27 cellular contexts compared by ENCODE assay signal in genomic region chr12:53735556-53735955, GRCh38. TPM values are rescaled to one million over a fixed set of nuclear protein-coding genes. Genes with fewer than 3 reads are reported as not detected.
DNase-seq lines count a peak whose midpoint lies in the region; ATAC-seq lines count a peak whose summit lies in the region.
"Had no signal": no experiment of that assay in that cellular context is flagged by ENCODE, and none has a peak within 500 bp of the region (broad histone marks: within the 10 kb centered on the region; RNA-seq: fewer than 3 reads in every experiment).

No MANE protein-coding gene starts in this region.

- peak overlapping the region; percentile 56 for H3K18ac ChIP-seq in neuronal stem cell (ENCODE audit: low read length)

- H3K4me3 ChIP-seq in neuronal stem cell (ENCODE audit: low read length in 2 of 2), result peak overlapping the region in 1 of 2 donors; percentile 7
- H3K4me3 ChIP-seq: BLaER1 treated with 17β-estradiol and CSF1 and Interleukin-3, amounts not matched to agents 10 nM and 100 nM; SJCRH30 had no signal

- H2BK15ac ChIP-seq in neuronal stem cell (ENCODE audit: low read length), result peak overlapping the region; percentile 71

- H3K9me3 ChIP-seq in neuronal stem cell (replicated peaks in 1 of 2; ENCODE audit: control insufficient read depth in 2 of 2, insufficient read depth in 1 of 2, low read depth in 1 of 2, low read length in 2 of 2), result no peaks in the 10 kb centered on the region
- H3K9me3 ChIP-seq: BLaER1 treated with 17β-estradiol and CSF1 and Interleukin-3, amounts not matched to agents 10 nM and 100 nM; SJCRH30 had no signal

- no peak overlapping the region for H2AFZ ChIP-seq in neuronal stem cell (ENCODE audit: low read length)

- H2BK12ac ChIP-seq in neuronal stem cell (ENCODE audit: low read length), result peak overlapping the region; percentile 18

- no peaks in the 10 kb centered on the region for H3K79me1 ChIP-seq in neuronal stem cell (ENCODE audit: low read depth, low read length)

- H3K9me3 Mint-ChIP-seq in natural killer cell treated with Interleukin-12 subunit alpha and Interleukin-12 subunit beta and Interleukin-15 and Interleukin-18, amount 100 ng/mL, for 72 hours, result no peaks in the 10 kb centered on the region
- H3K9me3 Mint-ChIP-seq: activated CD4-positive, alpha-beta memory T cell treated with anti-CD3 and anti-CD28 coated beads for 36 hours; activated naive CD8-positive, alpha-beta T cell treated with anti-CD3 and anti-CD28 coated beads, Interleukin-2, amount 10 ng/mL, durations not matched to agents 7 days and 5 days; effector memory CD8-positive, alpha-beta T cell had no signal

- no peak overlapping the region for H3K4me3 Mint-ChIP-seq in natural killer cell treated with Interleukin-12 subunit alpha and Interleukin-12 subunit beta and Interleukin-15 and Interleukin-18, amount 100 ng/mL, for 72 hours
- H3K4me3 Mint-ChIP-seq: activated CD4-positive, alpha-beta memory T cell treated with anti-CD3 and anti-CD28 coated beads for 36 hours; activated naive CD8-positive, alpha-beta T cell treated with anti-CD3 and anti-CD28 coated beads, Interleukin-2, amount 10 ng/mL, durations not matched to agents 7 days and 5 days; effector memory CD8-positive, alpha-beta T cell had no signal

- peak overlapping the region; percentile 53 for H3K4ac ChIP-seq in neuronal stem cell (ENCODE audit: low read length)

- peak overlapping the region; percentile 92 for H2AK5ac ChIP-seq in neuronal stem cell (ENCODE audit: low read depth, low read length)

- H3K23ac ChIP-seq in neuronal stem cell (ENCODE audit: low read depth, low read length, poor library complexity), result no peak overlapping the region

- ATAC-seq in natural killer cell treated with Interleukin-12 subunit alpha and Interleukin-12 subunit beta and Interleukin-15 and Interleukin-18, amount 100 ng/mL, for 72 hours, result no peak
- ATAC-seq: effector memory CD8-positive, alpha-beta T cell; esophagus mucosa; foreskin keratinocyte; Panc1 had no signal

- no peak overlapping the region for H3K14ac ChIP-seq in neuronal stem cell (ENCODE audit: low read length)

- H3K4me1 Mint-ChIP-seq in natural killer cell treated with Interleukin-12 subunit alpha and Interleukin-12 subunit beta and Interleukin-15 and Interleukin-18, amount 100 ng/mL, for 72 hours (ENCODE audit: low read depth in 2 of 2), result peaks cover 9 to 10% of the 10 kb centered on the region in 2 donors

- no peak overlapping the region for H3K9ac ChIP-seq in neuronal stem cell (ENCODE audit: low read depth, low read length, poor library complexity)
- H3K9ac ChIP-seq: BLaER1 treated with 17β-estradiol and CSF1 and Interleukin-3, amounts not matched to agents 10 nM and 100 nM had no signal

- H4K8ac ChIP-seq in neuronal stem cell (ENCODE audit: low read depth, low read length), result no peak overlapping the region

- no peak overlapping the region for H3K27ac ChIP-seq in neuronal stem cell (replicated peaks; ENCODE audit: low read length)
- H3K27ac ChIP-seq: BLaER1 treated with 17β-estradiol and CSF1 and Interleukin-3, amounts not matched to agents 10 nM and 100 nM; foreskin keratinocyte; SJCRH30 had no signal

- no peak overlapping the region for H3K27ac Mint-ChIP-seq in natural killer cell treated with Interleukin-12 subunit alpha and Interleukin-12 subunit beta and Interleukin-15 and Interleukin-18, amount 100 ng/mL, for 72 hours
- H3K27ac Mint-ChIP-seq: activated CD4-positive, alpha-beta memory T cell treated with anti-CD3 and anti-CD28 coated beads for 36 hours; activated naive CD8-positive, alpha-beta T cell treated with anti-CD3 and anti-CD28 coated beads, Interleukin-2, amount 10 ng/mL, durations not matched to agents 7 days and 5 days; effector memory CD8-positive, alpha-beta T cell had no signal

- whole genome bisulfite sequencing in neuronal stem cell (ENCODE audit: extremely low coverage in 2 of 2, insufficient read length in 2 of 2, insufficient replicate concordance in 1 of 2), 2 donors, result no CpG with 5 or more reads among the region's 2 CpGs

- no peaks in the 10 kb centered on the region for H3K36me3 Mint-ChIP-seq in natural killer cell treated with Interleukin-12 subunit alpha and Interleukin-12 subunit beta and Interleukin-15 and Interleukin-18, amount 100 ng/mL, for 72 hours
- H3K36me3 Mint-ChIP-seq: activated CD4-positive, alpha-beta memory T cell treated with anti-CD3 and anti-CD28 coated beads for 36 hours; activated naive CD8-positive, alpha-beta T cell treated with anti-CD3 and anti-CD28 coated beads, Interleukin-2, amount 10 ng/mL, durations not matched to agents 7 days and 5 days had no signal

- H3K27me3 Mint-ChIP-seq in natural killer cell treated with Interleukin-12 subunit alpha and Interleukin-12 subunit beta and Interleukin-15 and Interleukin-18, amount 100 ng/mL, for 72 hours, result peaks cover 47 to 48% of the 10 kb centered on the region in 2 donors

- no peaks in the 10 kb centered on the region for H3K36me3 ChIP-seq in neuronal stem cell (replicated peaks in 1 of 2; ENCODE audit: control insufficient read depth in 2 of 2, insufficient read depth in 2 of 2, low read length in 2 of 2)
- H3K36me3 ChIP-seq: BLaER1 treated with 17β-estradiol and CSF1 and Interleukin-3, amounts not matched to agents 10 nM and 100 nM; SJCRH30 had no signal

- peaks cover 5 to 27% of the 10 kb centered on the region in 2 donors for H3K4me1 ChIP-seq in neuronal stem cell (ENCODE audit: control insufficient read depth in 2 of 2, insufficient read depth in 1 of 2, low read depth in 1 of 2, low read length in 2 of 2)
- H3K4me1 ChIP-seq: foreskin keratinocyte, SJCRH30 had no signal

- H3K4me2 ChIP-seq in neuronal stem cell (ENCODE audit: insufficient read depth, low read length, poor library complexity, severe bottlenecking), result no peak overlapping the region
- H3K4me2 ChIP-seq: BLaER1 treated with 17β-estradiol and CSF1 and Interleukin-3, amounts not matched to agents 10 nM and 100 nM had no signal

- peak; percentile 80 for DNase-seq in DMS 273 (lab: John Stamatoyannopoulos, UW; ENCODE audit: unreplicated experiment)
- peak; percentile 16 for DNase-seq in NCI-H2029 treated with DMSO at 0.1 percent for 48 hours (lab: John Stamatoyannopoulos, UW)
- DNase-seq in cerebellum (ENCODE audit: low spot score), result peak; percentile 91
- DNase-seq in neuronal stem cell (ENCODE audit: low spot score), result no peak
- DNase-seq in natural killer cell treated with Interleukin-12 subunit alpha and Interleukin-12 subunit beta and Interleukin-15 and Interleukin-18, amount 100 ng/mL, for 72 hours (ENCODE audit: low spot score), result no peak
- no peak for DNase-seq in LoVo (ENCODE audit: low spot score)
- DNase-seq in SIG-M5 treated with dmso at 0.1 percent for 504 hours (lab: John Stamatoyannopoulos, UW; ENCODE audit: unreplicated experiment), result no peak
- DNase-seq in NCI-H2171 (lab: John Stamatoyannopoulos, UW), result no peak
- DNase-seq: ACHN; activated CD4-positive, alpha-beta memory T cell treated with anti-CD3 and anti-CD28 coated beads for 36 hours; activated CD4-positive, CD25-positive, alpha-beta regulatory T cell; effector memory CD8-positive, alpha-beta T cell; foreskin keratinocyte; HCEC 1CT; hypothalamus; NCI-H1105 treated with DMSO at 0.1 percent for 48 hours; NCI-H524 treated with DMSO at 0.1 percent for 48 hours; SJCRH30 had no signal

- H4K91ac ChIP-seq in neuronal stem cell (ENCODE audit: low read depth, low read length, poor library complexity), result no peak overlapping the region

- H2BK5ac ChIP-seq in neuronal stem cell (ENCODE audit: low read length), result no peak overlapping the region

- peaks cover 3 to 82% (median 37%) of the 10 kb centered on the region in 3 experiments for H3K27me3 ChIP-seq in neuronal stem cell (ENCODE audit: control insufficient read depth in 3 of 3, insufficient read depth in 3 of 3, low read depth in 1 of 3, low read length in 3 of 3)

- no peak overlapping the region for H2BK120ac ChIP-seq in neuronal stem cell (ENCODE audit: low read depth, low read length)

RNA-seq across cellular contexts. Expression of gene CALCOCO1, which starts 8.3 kb away (rescaled TPM):
- 63.3 TPM for total RNA-seq in cerebellum
- polyA plus RNA-seq in neuronal stem cell (2013, experiment 1 of 2), result 27.1 TPM
- polyA plus RNA-seq in neuronal stem cell (2013, experiment 2 of 2), result 26.1 TPM
- 10 to 100 TPM; 39.0 to 79.8 TPM for total RNA-seq in natural killer cell treated with Interleukin-12 subunit alpha and Interleukin-12 subunit beta and Interleukin-15 and Interleukin-18, amount 100 ng/mL, for 72 hours

RNA-seq across cellular contexts. Expression of gene CISTR, which starts 16.2 kb away (rescaled TPM):
- not detected for total RNA-seq in cerebellum
- polyA plus RNA-seq in neuronal stem cell (2013, experiment 1 of 2), result 0.35 TPM
- polyA plus RNA-seq in neuronal stem cell (2013, experiment 2 of 2), result 0.35 TPM
- total RNA-seq in natural killer cell treated with Interleukin-12 subunit alpha and Interleukin-12 subunit beta and Interleukin-15 and Interleukin-18, amount 100 ng/mL, for 72 hours, result not detected
- total RNA-seq: activated CD4-positive, alpha-beta memory T cell treated with anti-CD3 and anti-CD28 coated beads for 36 hours; activated naive CD8-positive, alpha-beta T cell treated with anti-CD3 and anti-CD28 coated beads, Interleukin-2, amount 10 ng/mL, durations not matched to agents 7 days and 5 days; Daoy; esophagus mucosa; foreskin keratinocyte; LHCN-M2; lower leg skin; mononuclear cell; SJCRH30; urinary bladder had no signal
- polyA plus RNA-seq: foreskin keratinocyte, urinary bladder had no signal

RNA-seq across cellular contexts. Expression of gene ATP5MC2, which starts 59.7 kb away (rescaled TPM):
- total RNA-seq in cerebellum, result 69.4 TPM
- 847 TPM for polyA plus RNA-seq in neuronal stem cell (2013, experiment 1 of 2)
- polyA plus RNA-seq in neuronal stem cell (2013, experiment 2 of 2), result 851 TPM
- 100 to 1,000 TPM; 221 to 334 TPM for total RNA-seq in natural killer cell treated with Interleukin-12 subunit alpha and Interleukin-12 subunit beta and Interleukin-15 and Interleukin-18, amount 100 ng/mL, for 72 hours

Comparison
In these comparisons a context has a peak if more than half of its experiments do, and no peak if none do; other contexts are left out.
1. DNase-seq: peak in DMS 273 (single experiment), NCI-H2029 treated with DMSO at 0.1 percent for 48 hours (single experiment) and cerebellum (single experiment); none in neuronal stem cell (single experiment), natural killer cell treated with Interleukin-12 subunit alpha and Interleukin-12 subunit beta and Interleukin-15 and Interleukin-18, amount 100 ng/mL, for 72 hours (single experiment), LoVo (single experiment), SIG-M5 treated with dmso at 0.1 percent for 504 hours (single experiment) and NCI-H2171 (single experiment).